ENCODE assay signal across 1 cellular context in genomic region chr22:20193761-20194494, GRCh38.
TF ChIP-seq lines count a peak whose summit lies in the region.

No MANE protein-coding gene starts in this region.

TF ChIP-seq in H1, 55 proteins besides CTCF, POLR2A, EP300 and RAD21:
- TF ChIP-seq JUN (IDR thresholded peaks at IDR 0.05; ENCODE audit: low read depth, low read length) (no peak), ATF3 (IDR thresholded peaks at IDR 0.05; ENCODE audit: insufficient read depth, low read depth, low read length) (no peak), TEAD4 (IDR thresholded peaks at IDR 0.05; ENCODE audit: low read depth, low read length) (no peak), YY1 (IDR thresholded peaks at IDR 0.05; ENCODE audit: low read depth, low read length) (no peak), CHD7 (IDR thresholded peaks at IDR 0.05; ENCODE audit: insufficient replicate concordance, low read length) (no peak), RXRA (IDR thresholded peaks at IDR 0.05; ENCODE audit: insufficient read depth, low read depth, low read length) (no peak), KDM4A (IDR thresholded peaks at IDR 0.05; ENCODE audit: low read depth, low read length, severe bottlenecking) (no peak), MAX (IDR thresholded peaks at IDR 0.05) (no peak), SIN3A (conservative IDR thresholded peaks at IDR 0.05 in 1 of 2, IDR thresholded peaks at IDR 0.05 in 1 of 2; ENCODE audit: low read depth in 1 of 2, low read length in 2 of 2) (no peak), HDAC2 (IDR thresholded peaks at IDR 0.05; ENCODE audit: borderline replicate concordance in 1 of 2, low read depth in 2 of 2, low read length in 2 of 2) (no peak), CEBPB (IDR thresholded peaks at IDR 0.05; ENCODE audit: low read depth, low read length) (no peak), GTF2F1 (IDR thresholded peaks at IDR 0.05; ENCODE audit: borderline replicate concordance, low read depth, low read length) (no peak), BACH1 (IDR thresholded peaks at IDR 0.05; ENCODE audit: low read length) (no peak), CHD1 (IDR thresholded peaks at IDR 0.05; ENCODE audit: low read depth, low read length) (no peak), E2F6 (IDR thresholded peaks at IDR 0.05) (no peak), ASH2L (IDR thresholded peaks at IDR 0.05; ENCODE audit: low read length) (no peak), SP1 (IDR thresholded peaks at IDR 0.05; ENCODE audit: low read depth, low read length) (no peak)
